8 cellular contexts compared by ENCODE assay signal in genomic region chr7:103989200-103989784, GRCh38. TPM values are rescaled to one million over a fixed set of nuclear protein-coding genes. Genes with fewer than 3 reads are reported as not detected.
A peak's percentile ranks its signal among the peaks of the same experiment; 100 is the strongest.
DNase-seq lines count a peak whose midpoint lies in the region; ATAC-seq and TF ChIP-seq lines count a peak whose summit lies in the region.

TSS of gene RELN (minus strand) at chr7:103989658. CDS start at chr7:103989356, 302 bp downstream.

- H2AK5ac ChIP-seq in mesendoderm (ENCODE audit: low read length) = no peak within 1 kb of the TSS

- H3K79me2 ChIP-seq in mesendoderm (ENCODE audit: control insufficient read depth, insufficient read depth, low read length) = no peaks in the 10 kb centered on the region

- H3K4me3 ChIP-seq in coronary artery (peak within 1 kb of the TSS; percentile 78), mesendoderm (ENCODE audit: low read length) (peak within 1 kb of the TSS; percentile 28), uterus (peak within 1 kb of the TSS; percentile 15 to 32)

- TF ChIP-seq CTCF in coronary artery (IDR thresholded peaks at IDR 0.05) (no peak), uterus (IDR thresholded peaks at IDR 0.05) (no peak)

- ATAC-seq in GM19452 (IDR thresholded peaks at IDR 0.05; ENCODE audit: unreplicated experiment) = no peak

- H3K36me3 ChIP-seq in mesendoderm (ENCODE audit: control insufficient read depth, insufficient read depth, low read length) = no peaks in the 10 kb centered on the region
- no peaks in the 10 kb centered on the region for H3K36me3 ChIP-seq in uterus

- no peak within 1 kb of the TSS for H2BK5ac ChIP-seq in mesendoderm (ENCODE audit: low read length)

- peak within 1 kb of the TSS; percentile 52 for H3K9ac ChIP-seq in mesendoderm (ENCODE audit: low read length)

- no peak within 1 kb of the TSS for H3K4ac ChIP-seq in mesendoderm (ENCODE audit: low read depth, low read length)

- H3K4me2 ChIP-seq in mesendoderm (ENCODE audit: low read length) = peak within 1 kb of the TSS; percentile 80

- H3K27ac ChIP-seq in coronary artery = peak within 1 kb of the TSS in 1 of 2 donors; percentile 51
- H3K27ac ChIP-seq in mesendoderm (ENCODE audit: low read depth, low read length) = no peak within 1 kb of the TSS
- no peak within 1 kb of the TSS for H3K27ac ChIP-seq in uterus

- intact Hi-C loops in uterus (cut with DNase I; ENCODE audit: low total_unique reads) = no loop called here

- H4K8ac ChIP-seq in mesendoderm (ENCODE audit: low read depth, low read length) = no peak within 1 kb of the TSS

- peak within 1 kb of the TSS; percentile 61 for H3K56ac ChIP-seq in mesendoderm (ENCODE audit: low read length)

- TF ChIP-seq POLR2A in uterus (IDR thresholded peaks at IDR 0.05) = no peak

- H3K4me1 ChIP-seq in mesendoderm (ENCODE audit: control insufficient read depth, low read depth, low read length) = no peaks in the 10 kb centered on the region
- no peaks in the 10 kb centered on the region for H3K4me1 ChIP-seq in uterus

- no CpG with 5 or more reads among the region's 89 CpGs for WGBS in mesendoderm (ENCODE audit: extremely low coverage, insufficient coverage, low lambda C conversion rate)

- no peak within 1 kb of the TSS for H2BK120ac ChIP-seq in mesendoderm (ENCODE audit: low read depth, low read length)

- H4K5ac ChIP-seq in mesendoderm (ENCODE audit: low read length) = no peak within 1 kb of the TSS

- no peak within 1 kb of the TSS for H2BK15ac ChIP-seq in mesendoderm (replicated peaks; ENCODE audit: low read depth)

- DNase-seq in activated CD8-positive, alpha-beta memory T cell treated with anti-CD3 and anti-CD28 coated beads, Interleukin-2, amount 50 U/mL, for 48 hours = peak; percentile 58
- DNase-seq in activated CD8-positive, alpha-beta memory T cell treated with anti-CD3 and anti-CD28 coated beads for 24 hours = no peak
- DNase-seq in NCI-H2227 treated with DMSO at 0.1 percent for 48 hours (lab: John Stamatoyannopoulos, UW) = peak; percentile 79
- DNase-seq in coronary artery (ENCODE audit: low spot score) = no peak
- peak; percentile 61 for DNase-seq in mesendoderm
- DNase-seq in uterus = no peak
- no peak for DNase-seq in UCSD-AML1 (lab: John Stamatoyannopoulos, UW; ENCODE audit: unreplicated experiment)

- no peaks in the 10 kb centered on the region for H3K9me3 ChIP-seq in uterus

- peak within 1 kb of the TSS; percentile 56 for H3K18ac ChIP-seq in mesendoderm (ENCODE audit: low read length)

- H3K23ac ChIP-seq in mesendoderm (ENCODE audit: low read length) = no peak within 1 kb of the TSS

- H3K27me3 ChIP-seq in mesendoderm (ENCODE audit: insufficient read depth, low read length, poor library complexity) (peaks cover 19% of the 10 kb centered on the region), uterus (peaks cover 0 to 22% of the 10 kb centered on the region in 2 donors)

- no peaks in the 10 kb centered on the region for H3K79me1 ChIP-seq in mesendoderm (ENCODE audit: low read length)

RNA-seq across cellular contexts. Expression of gene RELN, which starts in this region (rescaled TPM):
- 0.60 TPM for polyA plus RNA-seq in mesendoderm (2013, experiment 1 of 2)
- 0.52 TPM for polyA plus RNA-seq in mesendoderm (2013, experiment 2 of 2)
- total RNA-seq in uterus = 10 to 100 TPM in 2 of 4 donors, 1 to 10 TPM in 2; 1.8 to 47.4 (median 6.7) TPM

Comparison
In these comparisons a context has a peak if more than half of its experiments do, and no peak if none do; other contexts are left out.
1. DNase-seq: peak in activated CD8-positive, alpha-beta memory T cell treated with anti-CD3 and anti-CD28 coated beads, Interleukin-2, amount 50 U/mL, for 48 hours (single experiment), NCI-H2227 treated with DMSO at 0.1 percent for 48 hours (single experiment) and mesendoderm (single experiment); none in activated CD8-positive, alpha-beta memory T cell treated with anti-CD3 and anti-CD28 coated beads for 24 hours (single experiment), coronary artery (single experiment), uterus (0 of 2) and UCSD-AML1 (single experiment).
2. H3K4me3 ChIP-seq: peak in every context shown above with its lines; median percentile 78 in coronary artery; 28 in mesendoderm; 24 in uterus.